Comparison of ENCODE assay signal across 18 cellular contexts in genomic region chr10:62826275-62826674, GRCh38.
"Had no signal": no experiment of that assay in that cellular context is flagged by ENCODE, and none has a peak within 500 bp of the region (broad histone marks: within the 10 kb centered on the region; RNA-seq: fewer than 3 reads in every experiment).

No MANE protein-coding gene starts in this region.

- H3K36me3 Mint-ChIP-seq: naive thymus-derived CD4-positive, alpha-beta T cell; neural progenitor cell had no signal

- DNase-seq: effector CD8-positive, alpha-beta T cell; foreskin keratinocyte; heart left ventricle; kidney; mesendoderm; midbrain; naive thymus-derived CD4-positive, alpha-beta T cell; stimulated activated CD4-positive, alpha-beta T cell treated with anti-CD3 and anti-CD28 coated beads, Interleukin-12 subunit alpha, Interleukin-12 subunit beta, amount 100 ng/mL, for 4 hours; stimulated activated CD4-positive, alpha-beta T cell treated with anti-CD3 and anti-CD28 coated beads, Interleukin-2, amount 100 ng/mL, for 24 hours; stimulated activated naive CD4-positive, alpha-beta T cell treated with Interleukin-2 at 50 U/mL for 16 hours; stomach; thyroid gland; trophoblast cell had no signal

- H3K4me3 Mint-ChIP-seq: naive thymus-derived CD4-positive, alpha-beta T cell; nephron; neural progenitor cell had no signal

- H3K4me1 Mint-ChIP-seq: naive thymus-derived CD4-positive, alpha-beta T cell; nephron; neural progenitor cell had no signal

- H3K9me3 Mint-ChIP-seq: naive thymus-derived CD4-positive, alpha-beta T cell; nephron; neural progenitor cell had no signal

- H3K27ac Mint-ChIP-seq: naive thymus-derived CD4-positive, alpha-beta T cell; nephron; neural progenitor cell had no signal

- ATAC-seq: foreskin keratinocyte; gastroesophageal sphincter; heart left ventricle; left lobe of liver; naive thymus-derived CD4-positive, alpha-beta T cell; sciatic nerve had no signal
